In genomic region chr1:106727171-106727570, GRCh38 we compare ENCODE assay signal across 16 cellular contexts.
A peak's percentile ranks its signal among the peaks of the same experiment; 100 is the strongest.
DNase-seq lines count a peak whose midpoint lies in the region; ATAC-seq, FAIRE-seq and TF ChIP-seq lines count a peak whose summit lies in the region.
"Had no signal": no experiment of that assay in that cellular context is flagged by ENCODE, and none has a peak within 500 bp of the region (broad histone marks: within the 10 kb centered on the region; RNA-seq: fewer than 3 reads in every experiment).

No MANE protein-coding gene starts in this region.

- peaks cover 0 to 10% (median 5%) of the 10 kb centered on the region in 11 experiments; a peak in 8 of 22 replicates for H3K9me3 ChIP-seq in BLaER1 treated with 17β-estradiol and CSF1 and Interleukin-3, amounts not matched to agents 10 nM and 100 nM (replicated peaks in 1 of 11)

- ATAC-seq in GM19328 (IDR thresholded peaks at IDR 0.05; ENCODE audit: unreplicated experiment) (peak; percentile 58), HG02759 (IDR thresholded peaks at IDR 0.05; ENCODE audit: unreplicated experiment) (peak; percentile 95), HG03565 (IDR thresholded peaks at IDR 0.05; ENCODE audit: unreplicated experiment) (peak; percentile 96)

- peak overlapping the region; percentile 21 to 84 (median 46) for H3K4me2 ChIP-seq in BLaER1 treated with 17β-estradiol and CSF1 and Interleukin-3, amounts not matched to agents 10 nM and 100 nM
- H3K4me2 ChIP-seq: hepatocyte had no signal

- TF ChIP-seq CTCF in dorsolateral prefrontal cortex (IDR thresholded peaks at IDR 0.05 in 54 of 56, conservative IDR thresholded peaks at IDR 0.05 in 2 of 56; ENCODE audit: low read depth in 1 of 56, partially characterized antibody in 56 of 56) = no peak

- no peak overlapping the region for H3K4me3 ChIP-seq in BLaER1 treated with 17β-estradiol and CSF1 and Interleukin-3, amounts not matched to agents 10 nM and 100 nM
- H3K4me3 ChIP-seq in dorsolateral prefrontal cortex = no peak overlapping the region
- H3K4me3 ChIP-seq: hepatocyte, tibial nerve had no signal

- H3K4me1 ChIP-seq in BLaER1 treated with 17β-estradiol and CSF1 and Interleukin-3, amounts not matched to agents 10 nM and 100 nM = peaks cover 10 to 26% (median 14%) of the 10 kb centered on the region in 10 experiments

- peak overlapping the region in 9 of 11 experiments; percentile 3 to 52 (median 34); a peak in 13 of 22 replicates for H3K27ac ChIP-seq in BLaER1 treated with 17β-estradiol and CSF1 and Interleukin-3, amounts not matched to agents 10 nM and 100 nM
- H3K27ac ChIP-seq in dorsolateral prefrontal cortex = no peak overlapping the region
- H3K27ac ChIP-seq: hepatocyte, tibial nerve had no signal

- H3K27me3 ChIP-seq in BLaER1 treated with 17β-estradiol and CSF1 and Interleukin-3, amounts not matched to agents 10 nM and 100 nM = no peaks in the 10 kb centered on the region
- no peaks in the 10 kb centered on the region for H3K27me3 ChIP-seq in dorsolateral prefrontal cortex
- H3K27me3 ChIP-seq: hepatocyte, tibial nerve had no signal

- no peaks in the 10 kb centered on the region for H4K20me1 ChIP-seq in BLaER1 treated with 17β-estradiol and CSF1 and Interleukin-3, amounts not matched to agents 10 nM and 100 nM

- H3K9ac ChIP-seq in BLaER1 treated with 17β-estradiol and CSF1 and Interleukin-3, amounts not matched to agents 10 nM and 100 nM = no peak overlapping the region

- intact Hi-C loops in dorsolateral prefrontal cortex (cut with DNase I) = no loop called here

- H3K36me3 ChIP-seq in BLaER1 treated with 17β-estradiol and CSF1 and Interleukin-3, amounts not matched to agents 10 nM and 100 nM = no peaks in the 10 kb centered on the region
- H3K36me3 ChIP-seq: tibial nerve had no signal

- DNase-seq in stimulated activated CD4-positive, alpha-beta T cell treated with anti-CD3 and anti-CD28 coated beads, Interleukin-15, amount 100 ng/mL, for 24 hours = no peak
- DNase-seq in NCI-H2227 (lab: John Stamatoyannopoulos, UW; ENCODE audit: unreplicated experiment) = no peak
- no peak for DNase-seq in frontal cortex (ENCODE audit: low spot score in 2 of 2)
- DNase-seq in dorsolateral prefrontal cortex = no peak
- DNase-seq: effector CD8-positive, alpha-beta T cell; EL; GOT3; KG1; NCI-H526 treated with DMSO at 0.1 percent for 48 hours; T-helper 1 cell had no signal

- no peak for FAIRE-seq in frontal cortex (lab: Jason Lieb, UNC)

Comparison
In these comparisons a context has a peak if more than half of its experiments do, and no peak if none do; other contexts are left out.
1. H3K27ac ChIP-seq: peak in BLaER1 treated with 17β-estradiol and CSF1 and Interleukin-3, amounts not matched to agents 10 nM and 100 nM (9 of 11); none in dorsolateral prefrontal cortex (0 of 59).
2. Peak in every context shown above with its lines, with median percentiles within 50 percentile points of each other: ATAC-seq.